Comparison of ENCODE assay signal across 8 cellular contexts in genomic region chr4:81844717-81845116, GRCh38.
DNase-seq lines count a peak whose midpoint lies in the region; ATAC-seq, FAIRE-seq and TF ChIP-seq lines count a peak whose summit lies in the region.

No MANE protein-coding gene starts in this region.

- no peaks in the 10 kb centered on the region for H3K36me3 ChIP-seq in HepG2 (replicated peaks in 1 of 2; ENCODE audit: control insufficient read depth in 1 of 2, insufficient read depth in 2 of 2, low read length in 2 of 2)

- peak; percentile 86 for ATAC-seq in GM19023 (IDR thresholded peaks at IDR 0.05; ENCODE audit: unreplicated experiment)
- peak; percentile 83 for ATAC-seq in HG03439 (IDR thresholded peaks at IDR 0.05; ENCODE audit: unreplicated experiment)
- ATAC-seq in HepG2: peak; percentile 93

- peak; percentile 76 to 77 for DNase-seq in AML-193 (lab: John Stamatoyannopoulos, UW)
- peak; percentile 73 for DNase-seq in NCI-H345 treated with DMSO at 0.1 percent for 48 hours (lab: John Stamatoyannopoulos, UW; ENCODE audit: unreplicated experiment)
- peak; percentile 52 to 58 for DNase-seq in activated CD4-positive, alpha-beta T cell treated with anti-CD3 and anti-CD28 coated beads for 24 hours (ENCODE audit: low read depth in 2 of 2)
- DNase-seq in dedifferentiated amniotic fluid mesenchymal stem cell (ENCODE audit: extremely low spot score): peak; percentile 48
- DNase-seq in HepG2 (ENCODE audit: low spot score): peak; percentile 70
- DNase-seq in stimulated activated CD4-positive, alpha-beta T cell treated with anti-CD3 and anti-CD28 coated beads, TNF-alpha, amount 100 ng/mL, for 24 hours (ENCODE audit: low read depth in 3 of 3): peak; percentile 51 to 65 (median 63)

- H3K4me2 ChIP-seq in HepG2 (ENCODE audit: low read depth, low read length): no peak overlapping the region

- H3K4me3 ChIP-seq in HepG2 (replicated peaks in 1 of 3; ENCODE audit: insufficient read depth in 1 of 3, low read depth in 2 of 3, low read length in 3 of 3): no peak overlapping the region

- no peak for TF ChIP-seq POLR2A in HepG2 (IDR thresholded peaks at IDR 0.05; ENCODE audit: insufficient read depth in 1 of 2, low read depth in 2 of 2, low read length in 2 of 2)

- TF ChIP-seq EP300 in HepG2 (IDR thresholded peaks at IDR 0.05; ENCODE audit: low read depth in 2 of 2, low read length in 2 of 2): no peak
- TF ChIP-seq EP300 in HepG2 (CRISPR knock-in tag; IDR thresholded peaks at IDR 0.05; ENCODE audit: borderline replicate concordance): no peak

- no peak overlapping the region for H2AFZ ChIP-seq in HepG2 (ENCODE audit: low read length)

- no TSS peak for BruUV-seq in HepG2 (replicated peaks; lab: Mats Ljungman, UMichigan)

- POLR2A ChIA-PET in HepG2 (lab: Yijun Ruan, JAX): no interaction called here

- no peak overlapping the region for H3K27ac ChIP-seq in HepG2 (ENCODE audit: extremely low read length, insufficient read depth, low read length)

- intact Hi-C loops in HepG2 (cut with micrococcal nuclease; ENCODE audit: unreplicated experiment): loop anchor here (1.0 kb wide), 4 partner anchors 358 to 438 kb away; partner anchors contain the start of gene RASGEF1B

- H3K4me1 ChIP-seq in HepG2 (ENCODE audit: insufficient read depth, low read length): no peaks in the 10 kb centered on the region

- WGBS in HepG2 (ENCODE audit: low lambda C conversion rate): 0% methylated on average over 3 of the region's 3 CpGs

- in situ Hi-C loops in HepG2 (cut with HindIII; ENCODE audit: extremely low pct_ligation_motif_present, low pct_unique_long_range_greater_than_20kb): loop anchor here (5.0 kb wide), 1 partner anchor 372 kb away; the partner anchor contains the start of gene RASGEF1B

- CTCF ChIA-PET in HepG2 (lab: Yijun Ruan, JAX; ENCODE audit: low intra/inter-chr PET ratio, low total read pairs): interaction anchor here (1.5 to 3.9 kb wide), 3 partner anchors 357 to 439 kb away, joined by 5 to 41 read pairs (median 17); no protein-coding TSS in a partner anchor

- H4K20me1 ChIP-seq in HepG2 (ENCODE audit: insufficient read depth, low read length): no peaks in the 10 kb centered on the region

- peak; percentile 46; the same call in 1 of the 2 replicates for TF ChIP-seq RAD21 in HepG2 (CRISPR knock-in tag; IDR thresholded peaks at IDR 0.05)

- H3K9me3 ChIP-seq in HepG2 (ENCODE audit: low read length): no peaks in the 10 kb centered on the region

- FAIRE-seq in HepG2 (lab: Jason Lieb, UNC): no peak

- H3K9ac ChIP-seq in HepG2 (ENCODE audit: insufficient read depth, low read depth, low read length): no peak overlapping the region

- peak; percentile 73 for TF ChIP-seq CTCF in HepG2 (CRISPR knock-in tag; IDR thresholded peaks at IDR 0.05)

- no peaks in the 10 kb centered on the region for H3K27me3 ChIP-seq in HepG2 (ENCODE audit: control insufficient read depth in 1 of 2, insufficient read depth in 2 of 2, low read length in 2 of 2)

- H3K79me2 ChIP-seq in HepG2 (ENCODE audit: insufficient read depth, low read length): no peaks in the 10 kb centered on the region

TF ChIP-seq in HepG2, 621 proteins besides CTCF, POLR2A, EP300 and RAD21:
- TF ChIP-seq STAG1 (CRISPR knock-in tag; IDR thresholded peaks at IDR 0.05): peak; percentile 87
- no peak for TF ChIP-seq ZBTB44 (CRISPR knock-in tag; IDR thresholded peaks at IDR 0.05)
- TF ChIP-seq JUND (CRISPR knock-in tag; IDR thresholded peaks at IDR 0.05): no peak
- no peak for TF ChIP-seq ZNF841 (CRISPR knock-in tag; IDR thresholded peaks at IDR 0.05; ENCODE audit: borderline replicate concordance)
- TF ChIP-seq NFE2L2 (IDR thresholded peaks at IDR 0.05; ENCODE audit: low read length): peak; percentile 70; the same call in 1 of the 2 replicates
- no peak for TF ChIP-seq ZNF749 (CRISPR knock-in tag; IDR thresholded peaks at IDR 0.05; ENCODE audit: borderline replicate concordance)
- peak; percentile 78 for TF ChIP-seq SMC3 (IDR thresholded peaks at IDR 0.05; ENCODE audit: low read length)
- no peak for TF ChIP-seq ZNF724P (CRISPR knock-in tag; IDR thresholded peaks at IDR 0.05; ENCODE audit: borderline replicate concordance)
- TF ChIP-seq ARNT (IDR thresholded peaks at IDR 0.05): no peak
- no peak for TF ChIP-seq ZNF605 (CRISPR knock-in tag; IDR thresholded peaks at IDR 0.05)
- no peak for TF ChIP-seq PHF20 (CRISPR knock-in tag; IDR thresholded peaks at IDR 0.05)
- TF ChIP-seq TEF (CRISPR knock-in tag; IDR thresholded peaks at IDR 0.05): peak; percentile 87; the same call in 1 of the 2 replicates
- TF ChIP-seq MXD1 (CRISPR knock-in tag; IDR thresholded peaks at IDR 0.05): no peak
- no peak for TF ChIP-seq ZMAT3 (CRISPR knock-in tag; conservative IDR thresholded peaks at IDR 0.05)
- no peak for TF ChIP-seq KMT2A (CRISPR knock-in tag; IDR thresholded peaks at IDR 0.05)
- TF ChIP-seq EEA1 (CRISPR knock-in tag; IDR thresholded peaks at IDR 0.05; ENCODE audit: borderline replicate concordance): no peak
- no peak for TF ChIP-seq ZNF564 (CRISPR knock-in tag; IDR thresholded peaks at IDR 0.05)
- no peak for TF ChIP-seq SAP130 (CRISPR knock-in tag; IDR thresholded peaks at IDR 0.05; ENCODE audit: low read depth)
